Comparison of ENCODE assay signal across 17 cellular contexts in genomic region chr16:23280483-23280967, GRCh38. TPM values are rescaled to one million over a fixed set of nuclear protein-coding genes. Genes with fewer than 3 reads are reported as not detected.
A peak's percentile ranks its signal among the peaks of the same experiment; 100 is the strongest.
DNase-seq lines count a peak whose midpoint lies in the region; ATAC-seq lines count a peak whose summit lies in the region.
"Had no signal": no experiment of that assay in that cellular context is flagged by ENCODE, and none has a peak within 500 bp of the region (broad histone marks: within the 10 kb centered on the region; RNA-seq: fewer than 3 reads in every experiment).

No MANE protein-coding gene starts in this region.

- H3K27ac Mint-ChIP-seq in activated CD4-positive, alpha-beta T cell treated with anti-CD3 and anti-CD28 coated beads, Interleukin-2, amount 10 ng/mL, durations not matched to agents 7 days and 5 days, result no peak overlapping the region
- H3K27ac Mint-ChIP-seq: activated naive CD8-positive, alpha-beta T cell; IgD-negative memory B cell had no signal

- DNase-seq in NCI-H2171 treated with DMSO at 0.1 percent for 48 hours (lab: John Stamatoyannopoulos, UW) (peak; percentile 45), NCI-H2171 (lab: John Stamatoyannopoulos, UW) (no peak), NCI-H2029 treated with DMSO at 0.1 percent for 48 hours (lab: John Stamatoyannopoulos, UW) (peak; percentile 48), astrocyte of the hippocampus (ENCODE audit: low read depth, low spot score) (peak; percentile 20), renal cortical epithelial cell (ENCODE audit: low read depth) (peak; percentile 92), NCI-H1930 (lab: John Stamatoyannopoulos, UW) (no peak)
- DNase-seq in stimulated activated naive CD8-positive, alpha-beta T cell treated with anti-CD3 and anti-CD28 coated beads, Interleukin-15, Interleukin-2, amounts not matched to agents 100 U/mL and 50 U/mL, for 24 hours, result no peak
- no peak for DNase-seq in activated CD4-positive, alpha-beta T cell treated with anti-CD3 and anti-CD28 coated beads, Interleukin-2, amount 10 ng/mL, durations not matched to agents 7 days and 5 days
- DNase-seq: ACHN, DND-41, erythroblast, NCI-H226, ovary had no signal

- CTCF ChIA-PET in activated CD4-positive, alpha-beta T cell treated with anti-CD3 and anti-CD28 coated beads, Interleukin-2, amount 10 ng/mL, durations not matched to agents 7 days and 5 days (lab: Charles Lee), result interaction anchor here (1.2 kb wide), 1 partner anchor 27 kb away, joined by 3 read pairs; no protein-coding TSS in a partner anchor

- peaks cover 8% of the 10 kb centered on the region for H3K27me3 Mint-ChIP-seq in activated CD4-positive, alpha-beta T cell treated with anti-CD3 and anti-CD28 coated beads, Interleukin-2, amount 10 ng/mL, durations not matched to agents 7 days and 5 days

- POLR2A ChIA-PET in activated CD4-positive, alpha-beta T cell treated with anti-CD3 and anti-CD28 coated beads, Interleukin-2, amount 10 ng/mL, durations not matched to agents 7 days and 5 days (lab: Charles Lee), result no interaction called here

- no peaks in the 10 kb centered on the region for H3K4me1 Mint-ChIP-seq in activated CD4-positive, alpha-beta T cell treated with anti-CD3 and anti-CD28 coated beads, Interleukin-2, amount 10 ng/mL, durations not matched to agents 7 days and 5 days
- H3K4me1 Mint-ChIP-seq: IgD-negative memory B cell had no signal

- H3K9me3 Mint-ChIP-seq in activated CD4-positive, alpha-beta T cell treated with anti-CD3 and anti-CD28 coated beads, Interleukin-2, amount 10 ng/mL, durations not matched to agents 7 days and 5 days, result no peaks in the 10 kb centered on the region

- no peak for ATAC-seq in stimulated activated naive CD8-positive, alpha-beta T cell treated with anti-CD3 and anti-CD28 coated beads, Interleukin-15, Interleukin-2, amounts not matched to agents 100 U/mL and 50 U/mL, for 24 hours

- no peaks in the 10 kb centered on the region for H3K36me3 Mint-ChIP-seq in activated CD4-positive, alpha-beta T cell treated with anti-CD3 and anti-CD28 coated beads, Interleukin-2, amount 10 ng/mL, durations not matched to agents 7 days and 5 days (ENCODE audit: low read depth)

- H3K4me3 Mint-ChIP-seq in activated CD4-positive, alpha-beta T cell treated with anti-CD3 and anti-CD28 coated beads, Interleukin-2, amount 10 ng/mL, durations not matched to agents 7 days and 5 days, result no peak overlapping the region
- H3K4me3 Mint-ChIP-seq: activated naive CD8-positive, alpha-beta T cell; IgD-negative memory B cell had no signal

RNA-seq across cellular contexts. Expression of gene SCNN1B, which starts 21.6 kb away (rescaled TPM):
- total RNA-seq in renal cortical epithelial cell, result not detected in 2 replicates
- total RNA-seq in activated CD4-positive, alpha-beta T cell treated with anti-CD3 and anti-CD28 coated beads, Interleukin-2, amount 10 ng/mL, durations not matched to agents 7 days and 5 days, result not detected
- total RNA-seq: activated CD8-positive, alpha-beta memory T cell treated with anti-CD3 and anti-CD28 coated beads for 36 hours; chondrocyte had no signal

Comparison
In these comparisons a context has a peak if more than half of its experiments do, and no peak if none do; other contexts are left out.
1. DNase-seq: peak in NCI-H2171 treated with DMSO at 0.1 percent for 48 hours (single experiment), NCI-H2029 treated with DMSO at 0.1 percent for 48 hours (single experiment), astrocyte of the hippocampus (single experiment) and renal cortical epithelial cell (single experiment); none in NCI-H2171 (single experiment), NCI-H1930 (0 of 2), stimulated activated naive CD8-positive, alpha-beta T cell treated with anti-CD3 and anti-CD28 coated beads, Interleukin-15, Interleukin-2, amounts not matched to agents 100 U/mL and 50 U/mL, for 24 hours (single experiment) and activated CD4-positive, alpha-beta T cell treated with anti-CD3 and anti-CD28 coated beads, Interleukin-2, amount 10 ng/mL, durations not matched to agents 7 days and 5 days (single experiment).